In the genomic region with DNA sequence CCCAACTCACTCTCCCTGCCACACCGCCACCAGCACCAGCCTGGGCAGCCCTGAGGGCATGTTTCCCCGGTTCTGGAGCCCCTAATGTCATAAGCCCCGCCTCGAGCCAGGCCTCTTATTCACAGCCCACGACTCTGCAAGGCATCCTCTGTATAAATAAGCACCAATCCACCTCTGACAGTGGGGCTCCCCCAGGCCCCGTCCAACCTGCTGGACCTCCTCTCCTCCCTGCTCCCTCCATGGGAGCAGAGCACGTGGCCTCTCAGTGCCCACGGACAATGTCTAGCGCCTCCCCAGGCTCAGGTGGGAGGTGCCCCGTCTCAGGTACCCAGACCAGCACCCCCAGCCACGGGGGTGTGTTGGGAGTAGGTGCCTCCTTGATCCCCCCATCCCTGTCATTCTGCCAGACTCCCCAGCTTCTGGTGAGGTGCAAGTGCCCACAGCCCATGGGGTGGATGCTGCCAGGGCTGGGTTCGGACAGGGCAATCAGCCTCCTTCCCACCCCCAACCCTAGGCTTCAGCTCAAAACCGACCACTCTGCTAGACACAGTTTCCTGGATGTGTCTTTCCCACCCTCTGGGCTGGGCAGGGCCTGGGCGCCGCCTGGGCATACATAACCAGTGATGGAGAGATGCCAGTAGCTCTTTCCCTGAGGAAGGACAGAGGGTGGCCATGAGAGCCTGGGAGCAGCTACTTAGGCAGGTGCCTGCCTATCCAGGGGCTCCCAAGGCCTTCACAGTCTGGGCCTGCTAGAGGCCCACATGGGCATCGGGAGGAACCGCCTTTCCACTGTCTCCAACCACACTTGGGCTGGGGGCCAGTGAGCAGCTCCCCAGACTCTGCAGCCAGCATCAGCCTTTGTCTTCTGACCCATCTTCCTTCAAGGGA, we compare ENCODE assay signal across 11 cellular contexts. TPM values are rescaled to one million over a fixed set of nuclear protein-coding genes. Genes with fewer than 3 reads are reported as not detected.
A peak's percentile ranks its signal among the peaks of the same experiment; 100 is the strongest.
DNase-seq lines count a peak whose midpoint lies in the region; ATAC-seq, FAIRE-seq and TF ChIP-seq lines count a peak whose summit lies in the region.
"Had no signal": no experiment of that assay in that cellular context is flagged by ENCODE, and none has a peak within 500 bp of the region (broad histone marks: within the 10 kb centered on the region; RNA-seq: fewer than 3 reads in every experiment).

No MANE protein-coding gene starts in this region.

- TF ChIP-seq EP300 in HepG2 (IDR thresholded peaks at IDR 0.05; ENCODE audit: low read depth in 2 of 2, low read length in 2 of 2) (no peak), HepG2 (CRISPR knock-in tag; IDR thresholded peaks at IDR 0.05; ENCODE audit: borderline replicate concordance) (no peak)

- peak overlapping the region in 1 of 2 donors; percentile 55 for H3K4me3 Mint-ChIP-seq in CD14-positive monocyte
- peak overlapping the region; percentile 60 for H3K4me3 Mint-ChIP-seq in T-helper 2 cell treated with Interferon-gamma antibody and Interleukin-4, amounts not matched to agents 5 μg/mL and 100 μg/mL, for 36 hours

- H3K4me2 ChIP-seq in HepG2 (ENCODE audit: low read depth, low read length) = no peak overlapping the region

- TF ChIP-seq CTCF in CD14-positive monocyte (IDR thresholded peaks at IDR 0.05) (no peak), GM06990 (IDR thresholded peaks at IDR 0.05; ENCODE audit: insufficient read depth, low read length, poor library complexity, severe bottlenecking) (peak; percentile 31), HepG2 (CRISPR knock-in tag; IDR thresholded peaks at IDR 0.05) (peak; percentile 24; the same call in 1 of the 2 replicates), foreskin fibroblast (IDR thresholded peaks at IDR 0.05; ENCODE audit: low read depth, low read length) (no peak)

- H3K4me1 Mint-ChIP-seq in CD14-positive monocyte = peaks cover 19% of the 10 kb centered on the region
- peaks cover 14% of the 10 kb centered on the region for H3K4me1 Mint-ChIP-seq in T-helper 2 cell treated with Interferon-gamma antibody and Interleukin-4, amounts not matched to agents 5 μg/mL and 100 μg/mL, for 36 hours (ENCODE audit: low read depth)

- H3K9me3 Mint-ChIP-seq in CD14-positive monocyte = peaks cover 2 to 10% (median 8%) of the 10 kb centered on the region in 7 donors
- H3K9me3 Mint-ChIP-seq in T-helper 2 cell treated with Interferon-gamma antibody and Interleukin-4, amounts not matched to agents 5 μg/mL and 100 μg/mL, for 36 hours = no peaks in the 10 kb centered on the region

- no peaks in the 10 kb centered on the region for H3K79me2 ChIP-seq in HepG2 (ENCODE audit: insufficient read depth, low read length)

- no peak overlapping the region for H3K4me3 ChIP-seq in GM06990 (replicated peaks; ENCODE audit: low read depth, low read length)
- no peak overlapping the region for H3K4me3 ChIP-seq in HepG2 (replicated peaks in 1 of 3; ENCODE audit: insufficient read depth in 1 of 3, low read depth in 2 of 3, low read length in 3 of 3)
- H3K4me3 ChIP-seq in foreskin fibroblast (ENCODE audit: low read depth in 1 of 2, low read length in 2 of 2) = no peak overlapping the region

- TF ChIP-seq POLR2A in HepG2 (IDR thresholded peaks at IDR 0.05; ENCODE audit: insufficient read depth in 1 of 2, low read depth in 2 of 2, low read length in 2 of 2) = no peak

- peaks cover 13% of the 10 kb centered on the region; the same call in 1 of the 2 replicates for H3K4me1 ChIP-seq in HepG2 (ENCODE audit: insufficient read depth, low read length)

- ATAC-seq in HepG2 (peak; percentile 24), GM18519 (IDR thresholded peaks at IDR 0.05; ENCODE audit: low FRiP score, unreplicated experiment) (no peak)

- POLR2A ChIA-PET in HepG2 (lab: Yijun Ruan, JAX) = no interaction called here

- H3K27me3 ChIP-seq in GM06990 (replicated peaks; ENCODE audit: control insufficient read depth, insufficient read depth, low read length) = peaks cover 4% of the 10 kb centered on the region; the same call in 1 of the 2 replicates
- peaks cover 26 to 80% of the 10 kb centered on the region in 2 experiments for H3K27me3 ChIP-seq in HepG2 (ENCODE audit: control insufficient read depth in 1 of 2, insufficient read depth in 2 of 2, low read length in 2 of 2)

- peak; percentile 34 for DNase-seq in CD14-positive monocyte (ENCODE audit: low spot score)
- no peak for DNase-seq in GM06990 (ENCODE audit: extremely low read depth, insufficient read length)
- DNase-seq in T-helper 2 cell treated with Interferon-gamma antibody and Interleukin-4, amounts not matched to agents 5 μg/mL and 100 μg/mL, for 36 hours (ENCODE audit: low spot score) = no peak
- no peak for DNase-seq in HepG2 (ENCODE audit: low spot score)
- no peak for DNase-seq in foreskin fibroblast
- no peak for DNase-seq in glomerular visceral epithelial cell (ENCODE audit: extremely low spot score)
- no peak for DNase-seq in amniotic stem cell (lab: John Stamatoyannopoulos, UW)
- DNase-seq: NCI-H1092 had no signal

- TF ChIP-seq RAD21 in HepG2 (CRISPR knock-in tag; IDR thresholded peaks at IDR 0.05) = no peak

- no peaks in the 10 kb centered on the region for H3K36me3 ChIP-seq in GM06990 (ENCODE audit: control insufficient read depth, insufficient read depth, low read length)
- H3K36me3 ChIP-seq in HepG2 (replicated peaks in 1 of 2; ENCODE audit: control insufficient read depth in 1 of 2, insufficient read depth in 2 of 2, low read length in 2 of 2) = no peaks in the 10 kb centered on the region
- H3K36me3 ChIP-seq: gastroesophageal sphincter had no signal

- no peaks in the 10 kb centered on the region for H3K9me3 ChIP-seq in HepG2 (ENCODE audit: low read length)
- H3K9me3 ChIP-seq: gastroesophageal sphincter had no signal

- no peak overlapping the region for H3K27ac Mint-ChIP-seq in CD14-positive monocyte
- no peak overlapping the region for H3K27ac Mint-ChIP-seq in T-helper 2 cell treated with Interferon-gamma antibody and Interleukin-4, amounts not matched to agents 5 μg/mL and 100 μg/mL, for 36 hours

- H4K20me1 ChIP-seq in HepG2 (ENCODE audit: insufficient read depth, low read length) = no peaks in the 10 kb centered on the region

- 24% methylated on average over 14 of the region's 17 CpGs for WGBS in HepG2 (ENCODE audit: low lambda C conversion rate)

- BruUV-seq in HepG2 (replicated peaks; lab: Mats Ljungman, UMichigan) = no TSS peak

- FAIRE-seq in HepG2 (lab: Jason Lieb, UNC) = no peak
- FAIRE-seq: astrocyte had no signal

- H2AFZ ChIP-seq in HepG2 (ENCODE audit: low read length) = no peak overlapping the region

- CTCF ChIA-PET in HepG2 (lab: Yijun Ruan, JAX; ENCODE audit: low intra/inter-chr PET ratio, low total read pairs) = interaction anchor here (1.0 to 2.4 kb wide), 5 partner anchors 10 to 125 kb away, joined by 3 to 13 read pairs (median 3); no protein-coding TSS in a partner anchor

- intact Hi-C loops in CD14-positive monocyte (cut with micrococcal nuclease) = loop anchor here in 1 of 2 donors (10.0 kb wide), 2 partner anchors 57 to 93 kb away; no protein-coding TSS in a partner anchor
- intact Hi-C loops in HepG2 (cut with micrococcal nuclease; ENCODE audit: unreplicated experiment) = loop anchor here (10.0 kb wide), 2 partner anchors 53 to 93 kb away; no protein-coding TSS in a partner anchor

- no peak overlapping the region for H3K9ac ChIP-seq in HepG2 (ENCODE audit: insufficient read depth, low read depth, low read length)

- peaks cover 37 to 66% (median 42%) of the 10 kb centered on the region in 3 donors for H3K27me3 Mint-ChIP-seq in CD14-positive monocyte (ENCODE audit: low read depth in 3 of 3)
- H3K27me3 Mint-ChIP-seq in T-helper 2 cell treated with Interferon-gamma antibody and Interleukin-4, amounts not matched to agents 5 μg/mL and 100 μg/mL, for 36 hours (ENCODE audit: low read depth) = peaks cover 41% of the 10 kb centered on the region

- H3K36me3 Mint-ChIP-seq in CD14-positive monocyte = peaks cover 3 to 7% of the 10 kb centered on the region in 2 donors
- H3K36me3 Mint-ChIP-seq in T-helper 2 cell treated with Interferon-gamma antibody and Interleukin-4, amounts not matched to agents 5 μg/mL and 100 μg/mL, for 36 hours (ENCODE audit: low read depth) = no peaks in the 10 kb centered on the region

- in situ Hi-C loops in HepG2 (cut with HindIII; ENCODE audit: extremely low pct_ligation_motif_present, low pct_unique_long_range_greater_than_20kb) = loop anchor here (25.0 kb wide), 2 partner anchors 106 to 281 kb away; no protein-coding TSS in a partner anchor

- H3K27ac ChIP-seq in HepG2 (ENCODE audit: extremely low read length, insufficient read depth, low read length) = no peak overlapping the region

RNA-seq across cellular contexts. Expression of a gene that starts 1.6 kb away (rescaled TPM):
- polyA plus RNA-seq in CD14-positive monocyte = not detected
- total RNA-seq in HepG2 (2016; rRNA removed; fragmentation: Illumina TruSeq; extraction: Trizol) = not detected in 2 replicates
- not detected in 2 replicates for total RNA-seq in HepG2 (2016; cell fraction: cytosol; rRNA removed; fragmentation: Illumina TruSeq; extraction: Trizol; ENCODE audit: low read depth)
- total RNA-seq in HepG2 (2016; cell fraction: insoluble cytoplasmic fraction; rRNA removed; fragmentation: Illumina TruSeq; extraction: Trizol) = not detected in 2 replicates
- not detected in 2 replicates for total RNA-seq in HepG2 (2016; cell fraction: membrane; rRNA removed; fragmentation: Illumina TruSeq; extraction: Trizol)
- total RNA-seq in HepG2 (2016; cell fraction: nucleus; rRNA removed; fragmentation: Illumina TruSeq; extraction: Trizol) = not detected in 2 replicates
- not detected in 2 replicates for polyA plus RNA-seq in HepG2 (2011; rRNA removed)
- not detected in 2 replicates for polyA plus RNA-seq in HepG2 (2011; cell fraction: cytosol; rRNA removed)
- 0.10 TPM in 1 of 2 replicates, not detected in the other for polyA plus RNA-seq in HepG2 (2011; cell fraction: nucleus; rRNA removed)
- not detected in 2 replicates for polyA plus RNA-seq in HepG2 (2012)
- polyA plus RNA-seq in HepG2 (2016; cell fraction: cytosol; fragmentation: Illumina TruSeq; extraction: Trizol; ENCODE audit: low read depth) = not detected in 2 replicates
- not detected in 2 replicates for polyA plus RNA-seq in HepG2 (2016; cell fraction: insoluble cytoplasmic fraction; fragmentation: Illumina TruSeq; extraction: Trizol; ENCODE audit: low read depth)
- polyA plus RNA-seq in HepG2 (2016; cell fraction: membrane; fragmentation: Illumina TruSeq; extraction: Trizol; ENCODE audit: low read depth) = not detected in 2 replicates
- not detected in 2 replicates for polyA plus RNA-seq in HepG2 (2016; cell fraction: nucleus; fragmentation: Illumina TruSeq; extraction: Trizol; ENCODE audit: insufficient read depth, low read depth)
- polyA minus RNA-seq in HepG2 (2011; rRNA and poly(A)+ RNA removed; ENCODE audit: low replicate concordance) = 0.07 TPM in 1 of 2 replicates, not detected in the other
- polyA minus RNA-seq in HepG2 (2011; cell fraction: cytosol; rRNA and poly(A)+ RNA removed) = not detected in 2 replicates
- not detected in 2 replicates for polyA minus RNA-seq in HepG2 (2011; cell fraction: nucleus; rRNA and poly(A)+ RNA removed)
- total RNA-seq: astrocyte had no signal

RNA-seq across cellular contexts. Expression of a gene that starts 20.4 kb away (rescaled TPM):
- polyA plus RNA-seq in CD14-positive monocyte = not detected
- not detected in 2 replicates for total RNA-seq in HepG2 (2016; rRNA removed; fragmentation: Illumina TruSeq; extraction: Trizol)
- total RNA-seq in HepG2 (2016; cell fraction: cytosol; rRNA removed; fragmentation: Illumina TruSeq; extraction: Trizol; ENCODE audit: low read depth) = not detected in 2 replicates
- total RNA-seq in HepG2 (2016; cell fraction: insoluble cytoplasmic fraction; rRNA removed; fragmentation: Illumina TruSeq; extraction: Trizol) = not detected in 2 replicates
- total RNA-seq in HepG2 (2016; cell fraction: membrane; rRNA removed; fragmentation: Illumina TruSeq; extraction: Trizol) = not detected in 2 replicates
- not detected in 2 replicates for total RNA-seq in HepG2 (2016; cell fraction: nucleus; rRNA removed; fragmentation: Illumina TruSeq; extraction: Trizol)
- not detected in 2 replicates for polyA plus RNA-seq in HepG2 (2011; rRNA removed)
- polyA plus RNA-seq in HepG2 (2011; cell fraction: cytosol; rRNA removed) = not detected in 2 replicates
- polyA plus RNA-seq in HepG2 (2011; cell fraction: nucleus; rRNA removed) = not detected in 2 replicates
- not detected in 2 replicates for polyA plus RNA-seq in HepG2 (2012)
- polyA plus RNA-seq in HepG2 (2016; cell fraction: cytosol; fragmentation: Illumina TruSeq; extraction: Trizol; ENCODE audit: low read depth) = not detected in 2 replicates
- not detected in 2 replicates for polyA plus RNA-seq in HepG2 (2016; cell fraction: insoluble cytoplasmic fraction; fragmentation: Illumina TruSeq; extraction: Trizol; ENCODE audit: low read depth)
- not detected in 2 replicates for polyA plus RNA-seq in HepG2 (2016; cell fraction: membrane; fragmentation: Illumina TruSeq; extraction: Trizol; ENCODE audit: low read depth)
- not detected in 2 replicates for polyA plus RNA-seq in HepG2 (2016; cell fraction: nucleus; fragmentation: Illumina TruSeq; extraction: Trizol; ENCODE audit: insufficient read depth, low read depth)
- polyA minus RNA-seq in HepG2 (2011; rRNA and poly(A)+ RNA removed; ENCODE audit: low replicate concordance) = 1.6 TPM in 1 of 2 replicates, not detected in the other
- polyA minus RNA-seq in HepG2 (2011; cell fraction: cytosol; rRNA and poly(A)+ RNA removed) = not detected in 2 replicates
- polyA minus RNA-seq in HepG2 (2011; cell fraction: nucleus; rRNA and poly(A)+ RNA removed) = not detected in 2 replicates
- total RNA-seq: astrocyte, gastroesophageal sphincter had no signal

RNA-seq across cellular contexts. Expression of a gene that starts 27.3 kb away (rescaled TPM):
- polyA plus RNA-seq in CD14-positive monocyte = 10 to 100 TPM; 48.4 to 66.1 TPM
- total RNA-seq in HepG2 (2016; rRNA removed; fragmentation: Illumina TruSeq; extraction: Trizol) = not detected in 2 replicates
- not detected in 2 replicates for total RNA-seq in HepG2 (2016; cell fraction: cytosol; rRNA removed; fragmentation: Illumina TruSeq; extraction: Trizol; ENCODE audit: low read depth)
- total RNA-seq in HepG2 (2016; cell fraction: insoluble cytoplasmic fraction; rRNA removed; fragmentation: Illumina TruSeq; extraction: Trizol) = not detected in 2 replicates
- not detected in 2 replicates for total RNA-seq in HepG2 (2016; cell fraction: membrane; rRNA removed; fragmentation: Illumina TruSeq; extraction: Trizol)
- total RNA-seq in HepG2 (2016; cell fraction: nucleus; rRNA removed; fragmentation: Illumina TruSeq; extraction: Trizol) = not detected in 2 replicates
- polyA plus RNA-seq in HepG2 (2011; rRNA removed) = not detected in 2 replicates
- 0.04 TPM in 1 of 2 replicates, not detected in the other for polyA plus RNA-seq in HepG2 (2011; cell fraction: cytosol; rRNA removed)
- 0.12 and 0.18 TPM in 2 replicates for polyA plus RNA-seq in HepG2 (2011; cell fraction: nucleus; rRNA removed)
- not detected in 2 replicates for polyA plus RNA-seq in HepG2 (2012)
- polyA plus RNA-seq in HepG2 (2016; cell fraction: cytosol; fragmentation: Illumina TruSeq; extraction: Trizol; ENCODE audit: low read depth) = not detected in 2 replicates
- not detected in 2 replicates for polyA plus RNA-seq in HepG2 (2016; cell fraction: insoluble cytoplasmic fraction; fragmentation: Illumina TruSeq; extraction: Trizol; ENCODE audit: low read depth)
- not detected in 2 replicates for polyA plus RNA-seq in HepG2 (2016; cell fraction: membrane; fragmentation: Illumina TruSeq; extraction: Trizol; ENCODE audit: low read depth)
- polyA plus RNA-seq in HepG2 (2016; cell fraction: nucleus; fragmentation: Illumina TruSeq; extraction: Trizol; ENCODE audit: insufficient read depth, low read depth) = not detected in 2 replicates
- 103 TPM in 1 of 2 replicates, not detected in the other for polyA minus RNA-seq in HepG2 (2011; rRNA and poly(A)+ RNA removed; ENCODE audit: low replicate concordance)
- polyA minus RNA-seq in HepG2 (2011; cell fraction: cytosol; rRNA and poly(A)+ RNA removed) = 0.69 and 1.3 TPM in 2 replicates
- 0.25 and 0.52 TPM in 2 replicates for polyA minus RNA-seq in HepG2 (2011; cell fraction: nucleus; rRNA and poly(A)+ RNA removed)

Comparison
In these comparisons a context has a peak if more than half of its experiments do, and no peak if none do; other contexts are left out.
1. CTCF ChIP-seq: peak in GM06990 (single experiment) and HepG2 (single experiment); none in CD14-positive monocyte (single experiment) and foreskin fibroblast (single experiment).
2. RNA of a gene that starts 27.3 kb away (polyA plus RNA-seq): 48.4 to 66.1 TPM in CD14-positive monocyte; 0.04 to 0.18 TPM in HepG2; every median in the first group is over 10 times any median in the second.